ENCODE assay signal across 23 cellular contexts in the genomic region with DNA sequence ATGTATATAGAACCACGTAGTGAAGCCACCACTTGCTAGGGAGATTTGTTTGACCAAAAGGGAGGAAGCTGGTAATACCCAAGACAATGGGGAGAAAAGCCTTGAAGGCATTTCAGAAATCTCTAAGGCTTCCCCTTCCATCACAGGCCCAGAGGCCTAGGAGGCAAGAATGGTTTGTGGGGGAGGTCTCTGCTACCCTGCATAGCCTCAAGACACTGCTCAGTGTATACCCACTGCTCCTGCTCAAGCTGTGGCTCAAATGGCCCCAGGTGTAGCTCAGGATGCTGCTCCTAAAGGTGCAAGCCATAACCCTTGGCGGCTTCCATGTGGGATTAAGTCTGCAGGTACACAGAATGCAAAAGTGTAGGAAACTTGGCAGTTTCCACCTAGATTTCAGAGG.
DNase-seq lines count a peak whose midpoint lies in the region; ATAC-seq and TF ChIP-seq lines count a peak whose summit lies in the region.
"Had no signal": no experiment of that assay in that cellular context is flagged by ENCODE, and none has a peak within 500 bp of the region (broad histone marks: within the 10 kb centered on the region; RNA-seq: fewer than 3 reads in every experiment).

No MANE protein-coding gene starts in this region.

- POLR2A ChIA-PET in HEK293 (lab: Yijun Ruan, JAX) = no interaction called here

- no peak overlapping the region for H3K4me3 Mint-ChIP-seq in endodermal cell
- H3K4me3 Mint-ChIP-seq: CD14-positive monocyte; CD4-positive, alpha-beta memory T cell; CD4-positive, CD25-positive, alpha-beta regulatory T cell; CD8-positive, alpha-beta memory T cell had no signal

- H3K27me3 Mint-ChIP-seq in endodermal cell (ENCODE audit: insufficient read depth) = peaks cover 17% of the 10 kb centered on the region
- H3K27me3 Mint-ChIP-seq: CD4-positive, alpha-beta memory T cell; CD4-positive, CD25-positive, alpha-beta regulatory T cell had no signal

- H3K27ac ChIP-seq in HEK293 (ENCODE audit: extremely low read depth, low read depth, low read length) (no peak overlapping the region), endodermal cell (ENCODE audit: low read depth, low read length) (no peak overlapping the region)
- H3K27ac ChIP-seq: BLaER1 had no signal

- CTCF ChIA-PET in HEK293 (lab: Yijun Ruan, JAX) = no interaction called here

- H3K9me3 Mint-ChIP-seq in endodermal cell = peaks cover 36% of the 10 kb centered on the region

- no peaks in the 10 kb centered on the region for H3K4me1 ChIP-seq in HEK293 (ENCODE audit: control insufficient read depth, insufficient read depth, low read length)
- no peaks in the 10 kb centered on the region for H3K4me1 ChIP-seq in NT2/D1 (ENCODE audit: insufficient read depth, insufficient read length)
- H3K4me1 ChIP-seq in endodermal cell (ENCODE audit: control insufficient read depth, insufficient read depth, low read length) = no peaks in the 10 kb centered on the region
- H3K4me1 ChIP-seq: BLaER1 had no signal

- ATAC-seq in GM18502 (IDR thresholded peaks at IDR 0.05; ENCODE audit: poor library complexity, unreplicated experiment) = no peak
- ATAC-seq: GM12878 had no signal

- WGBS in endodermal cell (ENCODE audit: insufficient coverage in 1 of 2, insufficient read length in 1 of 2), 2 experiments = 80 to 93% methylated on average over 1 to 2 of the region's 2 CpGs

- H3K9ac ChIP-seq in NT2/D1 (ENCODE audit: insufficient read length, low read depth) (no peak overlapping the region), endodermal cell (ENCODE audit: extremely low read depth, low read length, poor library complexity, severe bottlenecking) (no peak overlapping the region)
- H3K9ac ChIP-seq: BLaER1 had no signal

- H3K27me3 ChIP-seq in NT2/D1 (ENCODE audit: insufficient read depth, insufficient read length) (no peaks in the 10 kb centered on the region), endodermal cell (ENCODE audit: control insufficient read depth, insufficient read depth, low read length, poor library complexity, severe bottlenecking) (peaks cover 13% of the 10 kb centered on the region)
- H3K27me3 ChIP-seq: BE2C, BLaER1 had no signal

- no peaks in the 10 kb centered on the region for H3K36me3 Mint-ChIP-seq in endodermal cell (ENCODE audit: low read depth)
- H3K36me3 Mint-ChIP-seq: CD14-positive monocyte; CD4-positive, CD25-positive, alpha-beta regulatory T cell; CD8-positive, alpha-beta memory T cell had no signal

- H3K27ac Mint-ChIP-seq in endodermal cell = no peak overlapping the region
- H3K27ac Mint-ChIP-seq: CD14-positive monocyte; CD4-positive, alpha-beta memory T cell; CD4-positive, CD25-positive, alpha-beta regulatory T cell; CD8-positive, alpha-beta memory T cell had no signal

- H3K36me3 ChIP-seq in HEK293 (ENCODE audit: control insufficient read depth in 2 of 2, insufficient read depth in 1 of 2, low read length in 2 of 2) = no peaks in the 10 kb centered on the region
- H3K36me3 ChIP-seq in NT2/D1 (ENCODE audit: insufficient read depth, insufficient read length, low read length) = no peaks in the 10 kb centered on the region
- H3K36me3 ChIP-seq in endodermal cell (ENCODE audit: control insufficient read depth, insufficient read depth, low read length) = no peaks in the 10 kb centered on the region
- H3K36me3 ChIP-seq: BE2C, BLaER1 had no signal

- TF ChIP-seq CTCF in HEK293 (tag by site-specific recombination; IDR thresholded peaks at IDR 0.05) (no peak), endodermal cell (conservative IDR thresholded peaks at IDR 0.05) (no peak)

- DNase-seq in NT2/D1 (ENCODE audit: low read depth, low spot score) (peak; percentile 0), endodermal cell (no peak), NCI-H2107 treated with DMSO at 0.1 percent for 48 hours (lab: John Stamatoyannopoulos, UW; ENCODE audit: unreplicated experiment) (no peak)
- DNase-seq: 8988T; ACHN; BE2C; C1 segment of cervical spinal cord; CD4-positive, alpha-beta memory T cell; CD4-positive, CD25-positive, alpha-beta regulatory T cell; COR-L47; DMS 273 treated with DMSO at 0.1 percent for 48 hours; DMS153; DMS53; DMS79; DND-41; EL; GDM1 had no signal

- H3K4me3 ChIP-seq in HEK293 (ENCODE audit: low read depth, low read length) (no peak overlapping the region), NT2/D1 (ENCODE audit: insufficient read length, low read depth) (no peak overlapping the region), endodermal cell (ENCODE audit: low read length) (peak overlapping the region; percentile 15)
- H3K4me3 ChIP-seq: BLaER1, GM12878 had no signal

- peaks cover 7% of the 10 kb centered on the region for H3K4me1 Mint-ChIP-seq in endodermal cell
- H3K4me1 Mint-ChIP-seq: CD14-positive monocyte had no signal

- H3K9me3 ChIP-seq in HEK293 (ENCODE audit: control insufficient read depth, insufficient read depth, low read depth, low read length) = no peaks in the 10 kb centered on the region; the same call in none of the 2 replicates
- peaks cover 13% of the 10 kb centered on the region; the same call in 1 of the 2 replicates for H3K9me3 ChIP-seq in NT2/D1 (ENCODE audit: insufficient read depth, low read length)
- H3K9me3 ChIP-seq in endodermal cell (ENCODE audit: control insufficient read depth, low read length) = peaks cover 54% of the 10 kb centered on the region
- H3K9me3 ChIP-seq: BE2C had no signal

TF ChIP-seq in HEK293, 187 proteins besides CTCF, POLR2A, EP300 and RAD21 (continues in another document):
- no peak for TF ChIP-seq ZFP37 (tag by site-specific recombination; IDR thresholded peaks at IDR 0.05)
- TF ChIP-seq ZNF555 (tag by site-specific recombination; conservative IDR thresholded peaks at IDR 0.05) = no peak
- no peak for TF ChIP-seq SCRT2 (tag by site-specific recombination; IDR thresholded peaks at IDR 0.05)
- no peak for TF ChIP-seq ZNF335 (tag by site-specific recombination; conservative IDR thresholded peaks at IDR 0.05)
- TF ChIP-seq TRIM28 (IDR thresholded peaks at IDR 0.05; ENCODE audit: borderline replicate concordance, low read length) = peak; percentile 97; the same call in 1 of the 2 replicates
- TF ChIP-seq ZBTB21 (tag by site-specific recombination; IDR thresholded peaks at IDR 0.05) = no peak
- TF ChIP-seq, protein P1, sequence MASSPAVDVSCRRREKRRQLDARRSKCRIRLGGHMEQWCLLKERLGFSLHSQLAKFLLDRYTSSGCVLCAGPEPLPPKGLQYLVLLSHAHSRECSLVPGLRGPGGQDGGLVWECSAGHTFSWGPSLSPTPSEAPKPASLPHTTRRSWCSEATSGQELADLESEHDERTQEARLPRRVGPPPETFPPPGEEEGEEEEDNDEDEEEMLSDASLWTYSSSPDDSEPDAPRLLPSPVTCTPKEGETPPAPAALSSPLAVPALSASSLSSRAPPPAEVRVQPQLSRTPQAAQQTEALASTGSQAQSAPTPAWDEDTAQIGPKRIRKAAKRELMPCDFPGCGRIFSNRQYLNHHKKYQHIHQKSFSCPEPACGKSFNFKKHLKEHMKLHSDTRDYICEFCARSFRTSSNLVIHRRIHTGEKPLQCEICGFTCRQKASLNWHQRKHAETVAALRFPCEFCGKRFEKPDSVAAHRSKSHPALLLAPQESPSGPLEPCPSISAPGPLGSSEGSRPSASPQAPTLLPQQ (tag by site-specific recombination; IDR thresholded peaks at IDR 0.05) = no peak
- TF ChIP-seq ZBTB20 (tag by site-specific recombination; IDR thresholded peaks at IDR 0.05) = no peak
- TF ChIP-seq MYNN (tag by site-specific recombination; IDR thresholded peaks at IDR 0.05; ENCODE audit: borderline replicate concordance) = no peak
- TF ChIP-seq MZF1 (tag by site-specific recombination; IDR thresholded peaks at IDR 0.05; ENCODE audit: borderline replicate concordance) = no peak
- peak; percentile 96 for TF ChIP-seq SETDB1 (IDR thresholded peaks at IDR 0.05; ENCODE audit: insufficient read length, low read length)
- TF ChIP-seq ZNF148 (tag by site-specific recombination; IDR thresholded peaks at IDR 0.05; ENCODE audit: borderline replicate concordance) = no peak
- no peak for TF ChIP-seq ZNF549 (tag by site-specific recombination; IDR thresholded peaks at IDR 0.05)
